ENCODE assay signal across 13 cellular contexts in genomic region chr7:127708201-127708600, GRCh38. TPM values are rescaled to one million over a fixed set of nuclear protein-coding genes. Genes with fewer than 3 reads are reported as not detected.
DNase-seq lines count a peak whose midpoint lies in the region; ATAC-seq, FAIRE-seq and TF ChIP-seq lines count a peak whose summit lies in the region.
"Had no signal": no experiment of that assay in that cellular context is flagged by ENCODE, and none has a peak within 500 bp of the region (broad histone marks: within the 10 kb centered on the region; RNA-seq: fewer than 3 reads in every experiment).

No MANE protein-coding gene starts in this region.

- no TSS peak for BruUV-seq in K562 (replicated peaks; lab: Mats Ljungman, UMichigan)

- no peak for FAIRE-seq in K562 (lab: Jason Lieb, UNC)

- H3K27ac ChIP-seq in SK-N-SH (ENCODE audit: low read depth in 2 of 2, low read length in 1 of 2) (peak overlapping the region; percentile 31 to 82; a peak in 3 of 4 replicates), K562 (ENCODE audit: extremely low read depth, low read depth, low read length) (no peak overlapping the region), vagina (peak overlapping the region; percentile 21), lower lobe of right lung (no peak overlapping the region)
- H3K27ac ChIP-seq: 22Rv1, RWPE1, SK-N-MC had no signal

- 91% methylated on average over 1 of the region's 1 CpG for WGBS in SK-N-SH (ENCODE audit: low lambda C conversion rate)
- WGBS in K562 (ENCODE audit: insufficient coverage, low coverage, missing lambda C conversion rate): 100% methylated on average over 1 of the region's 1 CpG

- H4K20me1 ChIP-seq in SK-N-SH (ENCODE audit: insufficient read depth) (peaks cover 13% of the 10 kb centered on the region), K562 (replicated peaks; ENCODE audit: control insufficient read depth, insufficient read depth, low read length) (no peaks in the 10 kb centered on the region)

- no peak for ATAC-seq in SK-N-SH treated with all-trans-retinoic acid at 6 μM for 48 hours
- ATAC-seq in K562: no peak
- ATAC-seq in lower lobe of right lung: no peak
- ATAC-seq in HG03442 (IDR thresholded peaks at IDR 0.05; ENCODE audit: unreplicated experiment): no peak

- intact Hi-C loops in K562 (cut with micrococcal nuclease) (loop anchor here (1.0 to 10.0 kb wide), 4 partner anchors 217 to 501 kb away; no protein-coding TSS in a partner anchor), vagina (cut with DNase I) (loop anchor here (5.0 kb wide), 1 partner anchor 499 kb away; no protein-coding TSS in a partner anchor), lower lobe of right lung (cut with DNase I) (no loop called here)

- H3K9ac ChIP-seq in SK-N-SH: peak overlapping the region; percentile 3; the same call in 1 of the 2 replicates
- no peak overlapping the region for H3K9ac ChIP-seq in K562 (ENCODE audit: insufficient read depth in 1 of 2, low read depth in 2 of 2, low read length in 2 of 2)

- no peak for TF ChIP-seq POLR2A in K562 (conservative IDR thresholded peaks at IDR 0.05)
- no peak for TF ChIP-seq POLR2A in vagina (IDR thresholded peaks at IDR 0.05)

- peaks cover 74 to 83% of the 10 kb centered on the region in 2 experiments for H3K36me3 ChIP-seq in SK-N-SH (replicated peaks in 1 of 2; ENCODE audit: control insufficient read depth in 1 of 2, insufficient read depth in 2 of 2, low read length in 1 of 2)
- peaks cover 97% of the 10 kb centered on the region for H3K36me3 ChIP-seq in K562 (ENCODE audit: control insufficient read depth, insufficient read depth, low read length)
- peaks cover 3 to 51% of the 10 kb centered on the region in 2 donors for H3K36me3 ChIP-seq in vagina
- H3K36me3 ChIP-seq in lower lobe of right lung: peaks cover 65% of the 10 kb centered on the region

- H3K4me2 ChIP-seq in SK-N-SH: peak overlapping the region; percentile 43; the same call in 1 of the 2 replicates
- no peak overlapping the region for H3K4me2 ChIP-seq in K562 (ENCODE audit: insufficient read depth, low read length)

- CTCF ChIA-PET in SK-N-SH (lab: Yijun Ruan, JAX) (interaction anchor here (0.6 to 19.8 kb wide), 88 partner anchors 9 to 615 kb away, joined by 3 to 444 read pairs (median 4); partner anchors contain the start of genes ARF5, FSCN3 and LRRC4), K562 (lab: Yijun Ruan, JAX; ENCODE audit: low intra/inter-chr PET ratio) (interaction anchor here (1.4 to 6.2 kb wide), 2 partner anchors 312 to 501 kb away, joined by 6 to 70 read pairs; no protein-coding TSS in a partner anchor)

- H3K4me3 ChIP-seq in SK-N-SH (ENCODE audit: low read depth in 2 of 2, low read length in 1 of 2) (no peak overlapping the region), K562 (no peak overlapping the region), vagina (no peak overlapping the region), lower lobe of right lung (no peak overlapping the region)
- H3K4me3 ChIP-seq: SK-N-MC had no signal

- peak overlapping the region; percentile 10 for H3K27ac Mint-ChIP-seq in osteocyte (ENCODE audit: unreplicated experiment)

- H3K4me1 ChIP-seq in SK-N-SH (ENCODE audit: control insufficient read depth in 1 of 2, insufficient read depth in 2 of 2, low read depth in 1 of 2, low read length in 1 of 2): peaks cover 8 to 17% of the 10 kb centered on the region in 2 experiments
- H3K4me1 ChIP-seq in K562 (replicated peaks in 1 of 2; ENCODE audit: control insufficient read depth in 2 of 2, insufficient read depth in 2 of 2, low read length in 2 of 2): no peaks in the 10 kb centered on the region
- H3K4me1 ChIP-seq in vagina: no peaks in the 10 kb centered on the region
- no peaks in the 10 kb centered on the region for H3K4me1 ChIP-seq in lower lobe of right lung

- DNase-seq in SK-N-SH (no peak), K562 (ENCODE audit: extremely low read depth in 1 of 4, low spot score in 3 of 4) (no peak), osteocyte (ENCODE audit: extremely low spot score, unreplicated experiment) (no peak), vagina (ENCODE audit: extremely low spot score in 2 of 2) (no peak), A172 (ENCODE audit: low spot score) (no peak), lower lobe of right lung (no peak)
- DNase-seq: KG1; NK-92 treated with Interleukin-12 subunit alpha and Interleukin-12 subunit beta, amount 100 ng/mL, for 24 hours had no signal

- H3K27me3 ChIP-seq in SK-N-SH (ENCODE audit: insufficient read depth) (no peaks in the 10 kb centered on the region), K562 (ENCODE audit: control insufficient read depth in 2 of 2, insufficient read depth in 2 of 2, low read length in 2 of 2) (no peaks in the 10 kb centered on the region), vagina (no peaks in the 10 kb centered on the region), lower lobe of right lung (ENCODE audit: low read depth) (no peaks in the 10 kb centered on the region)

- peaks cover 27% of the 10 kb centered on the region for H3F3A ChIP-seq in SK-N-SH (replicated peaks; ENCODE audit: insufficient read depth)

- TF ChIP-seq EP300 in SK-N-SH (IDR thresholded peaks at IDR 0.05; ENCODE audit: borderline replicate concordance in 1 of 2, low read depth in 1 of 2, low read length in 1 of 2) (no peak), K562 (IDR thresholded peaks at IDR 0.05; ENCODE audit: low read length) (no peak)

- H2AFZ ChIP-seq in SK-N-SH (ENCODE audit: low read depth) (no peak overlapping the region), K562 (ENCODE audit: low read depth, low read length) (no peak overlapping the region)

- no peak for TF ChIP-seq CTCF in SK-N-SH (IDR thresholded peaks at IDR 0.05)
- TF ChIP-seq CTCF in K562 (IDR thresholded peaks at IDR 0.05 in 2 of 3, conservative IDR thresholded peaks at IDR 0.05 in 1 of 3; ENCODE audit: insufficient read depth in 2 of 3, low read depth in 1 of 3, low read length in 3 of 3): no peak
- TF ChIP-seq CTCF in osteocyte (IDR thresholded peaks at IDR 0.05): no peak
- TF ChIP-seq CTCF in vagina (IDR thresholded peaks at IDR 0.05): no peak
- TF ChIP-seq CTCF in lower lobe of right lung (IDR thresholded peaks at IDR 0.05): no peak

- no peaks in the 10 kb centered on the region for H3K9me1 ChIP-seq in K562 (ENCODE audit: control insufficient read depth, insufficient read depth, low read length)

- TF ChIP-seq RAD21 in SK-N-SH (IDR thresholded peaks at IDR 0.05; ENCODE audit: low read length) (no peak), K562 (CRISPR knock-in tag; conservative IDR thresholded peaks at IDR 0.05 in 1 of 2, IDR thresholded peaks at IDR 0.05 in 1 of 2) (no peak)

- peaks cover 13% of the 10 kb centered on the region for H3K9me3 Mint-ChIP-seq in osteocyte (ENCODE audit: unreplicated experiment)

- H3K79me2 ChIP-seq in SK-N-SH (ENCODE audit: insufficient read depth) (peaks cover 58% of the 10 kb centered on the region), K562 (ENCODE audit: control insufficient read depth, insufficient read depth, low read length) (peaks cover 7% of the 10 kb centered on the region; the same call in 2 of the 3 replicates)

- H3K27me3 Mint-ChIP-seq in osteocyte (ENCODE audit: unreplicated experiment): no peaks in the 10 kb centered on the region

- peaks cover 62% of the 10 kb centered on the region for H3K36me3 Mint-ChIP-seq in osteocyte (ENCODE audit: unreplicated experiment)

- H3K9me2 ChIP-seq in SK-N-SH: no peaks in the 10 kb centered on the region

- H3K9me3 ChIP-seq in SK-N-SH (peaks cover 13% of the 10 kb centered on the region), K562 (replicated peaks; ENCODE audit: control insufficient read depth, insufficient read depth, low read depth, low read length) (peaks cover 15% of the 10 kb centered on the region), vagina (peaks cover 8% of the 10 kb centered on the region), lower lobe of right lung (peaks cover 8% of the 10 kb centered on the region)

- POLR2A ChIA-PET in SK-N-SH (lab: Yijun Ruan, JAX): interaction anchor here (1.2 kb wide), 1 partner anchor 501 kb away, joined by 6 read pairs; no protein-coding TSS in a partner anchor
- POLR2A ChIA-PET in K562 (lab: Yijun Ruan, JAX): interaction anchor here (0.6 to 1.5 kb wide), 6 partner anchors 15 to 501 kb away, joined by 3 to 5 read pairs (median 3); no protein-coding TSS in a partner anchor

- in situ Hi-C loops in K562 (cut with MboI): no loop called here

- H3K4me1 Mint-ChIP-seq in osteocyte (ENCODE audit: unreplicated experiment): no peaks in the 10 kb centered on the region

- H3K4me3 Mint-ChIP-seq in osteocyte (ENCODE audit: unreplicated experiment): no peak overlapping the region

TF ChIP-seq in SK-N-SH, 30 proteins besides CTCF, POLR2A, EP300 and RAD21 (continues in another document):
- no peak for TF ChIP-seq FOSL2 (IDR thresholded peaks at IDR 0.05; ENCODE audit: borderline replicate concordance, low read depth)
- TF ChIP-seq JUND (IDR thresholded peaks at IDR 0.05): no peak

TF ChIP-seq in SK-N-SH treated with all-trans-retinoic acid at 6 μM for 48 hours, 23 proteins besides CTCF, POLR2A, EP300 and RAD21 (continues in another document):
- TF ChIP-seq ZNF8 (CRISPR knock-in tag; IDR thresholded peaks at IDR 0.05) (no peak), RARB (CRISPR knock-in tag; IDR thresholded peaks at IDR 0.05) (no peak)

RNA-seq across cellular contexts. Expression of gene SND1, which starts 56.2 kb away (rescaled TPM):
- 165 and 168 TPM in 2 replicates for polyA plus RNA-seq in SK-N-SH (2012; rRNA removed)
- 112 and 138 TPM in 2 replicates for polyA plus RNA-seq in SK-N-SH (2012; cell fraction: cytosol; rRNA removed)
- polyA plus RNA-seq in SK-N-SH (2012; cell fraction: nucleus; rRNA removed): 126 and 165 TPM in 2 replicates
- 728 and 962 TPM in 2 replicates for total RNA-seq in K562 (2011; cell fraction: chromatin; rRNA removed; ENCODE audit: low replicate concordance)
- total RNA-seq in K562 (2011; cell fraction: nucleolus; rRNA removed): 223 and 275 TPM in 2 replicates
- 410 and 447 TPM in 2 replicates for total RNA-seq in K562 (2011; cell fraction: nucleoplasm; rRNA removed)
- 197 and 206 TPM in 2 replicates for total RNA-seq in K562 (2014; rRNA removed)
- total RNA-seq in K562 (2014; rRNA removed; fragmentation: Illumina TruSeq; extraction: Trizol): 158 and 173 TPM in 2 replicates
- total RNA-seq in K562 (2015; rRNA removed; fragmentation: Illumina TruSeq; extraction: Trizol): 211 and 215 TPM in 2 replicates
- 307 and 314 TPM in 2 replicates for total RNA-seq in K562 (2021)
- polyA plus RNA-seq in K562 (2011; rRNA removed): 164 and 203 TPM in 2 replicates
- polyA plus RNA-seq in K562 (2011; cell fraction: cytosol; rRNA removed): 159 and 180 TPM in 2 replicates
- 130 and 146 TPM in 2 replicates for polyA plus RNA-seq in K562 (2011; cell fraction: nucleus; rRNA removed)
- 220 and 458 TPM in 2 replicates for polyA plus RNA-seq in K562 (2012)
- polyA plus RNA-seq in K562 (2014; fragmentation: Illumina TruSeq; extraction: Trizol): 191 and 200 TPM in 2 replicates
- polyA plus RNA-seq in K562 (2014; fragmentation: Nextera tagmentation; extraction: Ambion mirVana): 10 to 100 TPM; 46.5 to 87.6 TPM
- polyA plus RNA-seq in K562 (2014; rRNA removed): 143 and 157 TPM in 2 replicates
- polyA minus RNA-seq in K562 (2011; rRNA and poly(A)+ RNA removed): 438 and 467 TPM in 2 replicates
- 214 and 244 TPM in 2 replicates for polyA minus RNA-seq in K562 (2011; cell fraction: cytosol; rRNA and poly(A)+ RNA removed)
- 190 and 337 TPM in 2 replicates for polyA minus RNA-seq in K562 (2011; cell fraction: nucleus; rRNA and poly(A)+ RNA removed)
- 227 and 229 TPM in 2 replicates for total RNA-seq in osteocyte
- total RNA-seq in vagina: 85.9 TPM
- 108 and 111 TPM in 2 replicates for total RNA-seq in A172 (2014; rRNA removed; shearing (Covaris generic))
- 142 TPM for total RNA-seq in lower lobe of right lung

Comparison
In these comparisons a context has a peak if more than half of its experiments do, and no peak if none do; other contexts are left out.
1. H3K27ac ChIP-seq: peak in SK-N-SH (2 of 2) and vagina (single experiment); none in K562 (single experiment) and lower lobe of right lung (single experiment).